In the genomic region with DNA sequence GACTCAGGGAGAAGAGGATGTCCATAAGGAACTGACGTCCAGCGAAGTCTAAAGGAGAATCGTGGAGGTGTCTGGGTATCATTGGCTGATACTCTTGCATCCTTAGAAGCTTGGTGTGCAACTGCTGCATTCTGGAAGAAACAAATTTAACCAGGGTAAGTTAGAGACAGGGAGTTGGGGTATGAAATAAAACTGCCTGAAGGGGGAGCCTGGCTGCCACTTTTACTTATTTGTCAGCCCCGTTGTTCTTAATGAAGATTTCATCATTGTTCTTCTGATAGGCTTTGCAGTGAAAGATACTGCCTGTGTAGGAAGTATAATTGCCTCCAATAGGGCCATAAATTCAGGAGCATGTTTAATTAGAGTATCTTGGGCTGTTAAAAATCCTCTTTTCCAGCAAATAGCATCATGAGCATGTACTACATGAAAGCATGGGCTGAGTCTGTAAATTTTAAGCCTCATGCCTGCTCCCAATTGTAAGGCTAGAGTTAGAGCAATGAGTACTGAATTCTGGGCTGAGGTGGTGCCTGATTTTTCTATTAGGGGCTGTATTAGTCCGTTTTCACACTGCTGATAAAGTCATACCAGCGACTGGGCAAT, we compare ENCODE assay signal across 7 cellular contexts.
DNase-seq lines count a peak whose midpoint lies in the region; ATAC-seq and TF ChIP-seq lines count a peak whose summit lies in the region.

No MANE protein-coding gene starts in this region.

- H3K36me3 ChIP-seq in GM23248 (ENCODE audit: low read depth): no peaks in the 10 kb centered on the region
- no peaks in the 10 kb centered on the region for H3K36me3 ChIP-seq in MG63
- no peaks in the 10 kb centered on the region for H3K36me3 ChIP-seq in uterus

- no peaks in the 10 kb centered on the region for H3K4me1 ChIP-seq in GM23248 (ENCODE audit: insufficient read depth)
- H3K4me1 ChIP-seq in uterus: no peaks in the 10 kb centered on the region

- DNase-seq in GM13976 (ENCODE audit: low spot score) (peak; percentile 11), GM23248 (peak; percentile 49), MG63 (peak; percentile 12), fibroblast of pulmonary artery (ENCODE audit: low read depth) (peak; percentile 72), uterus (no peak)
- peak; percentile 46 for DNase-seq in activated CD4-positive, alpha-beta T cell treated with anti-CD3 and anti-CD28 coated beads for 36 hours
- DNase-seq in stimulated activated CD4-positive, alpha-beta T cell treated with anti-CD3 and anti-CD28 coated beads, Interleukin-12 subunit alpha, Interleukin-12 subunit beta, amount 100 ng/mL, for 4 hours: peak; percentile 12

- no peaks in the 10 kb centered on the region for H3F3A ChIP-seq in GM23248 (ENCODE audit: insufficient read depth)

- H3K27me3 ChIP-seq in GM23248 (replicated peaks; ENCODE audit: insufficient read depth) (no peaks in the 10 kb centered on the region), MG63 (no peaks in the 10 kb centered on the region), uterus (no peaks in the 10 kb centered on the region)

- no peaks in the 10 kb centered on the region for H3K36me3 Mint-ChIP-seq in activated CD4-positive, alpha-beta T cell treated with anti-CD3 and anti-CD28 coated beads for 36 hours (ENCODE audit: low read depth)

- CTCF ChIA-PET in activated CD4-positive, alpha-beta T cell treated with anti-CD3 and anti-CD28 coated beads for 36 hours (lab: Charles Lee): interaction anchor here (0.8 to 1.0 kb wide), 3 partner anchors 10 to 1231 kb away, joined by 3 read pairs; no protein-coding TSS in a partner anchor

- H2AFZ ChIP-seq in GM23248: no peak overlapping the region

- H3K27ac ChIP-seq in GM23248: no peak overlapping the region
- no peak overlapping the region for H3K27ac ChIP-seq in uterus

- 17 to 27% methylated on average over 6 of the region's 6 CpGs for WGBS in GM23248 (ENCODE audit: low coverage in 1 of 2, low lambda C conversion rate in 2 of 2, missing lambda C conversion rate in 2 of 2), 2 experiments

- intact Hi-C loops in activated CD4-positive, alpha-beta T cell treated with anti-CD3 and anti-CD28 coated beads for 36 hours (cut with DNase I, micrococcal nuclease): loop anchor here (1.0 to 5.0 kb wide), 3 partner anchors 182 to 1131 kb away; no protein-coding TSS in a partner anchor
- intact Hi-C loops in uterus (cut with DNase I; ENCODE audit: low total_unique reads): no loop called here

- H3K27ac Mint-ChIP-seq in activated CD4-positive, alpha-beta T cell treated with anti-CD3 and anti-CD28 coated beads for 36 hours: no peak overlapping the region

- no peaks in the 10 kb centered on the region for H3K27me3 Mint-ChIP-seq in activated CD4-positive, alpha-beta T cell treated with anti-CD3 and anti-CD28 coated beads for 36 hours

- peaks cover 11% of the 10 kb centered on the region for H3K9me3 Mint-ChIP-seq in activated CD4-positive, alpha-beta T cell treated with anti-CD3 and anti-CD28 coated beads for 36 hours (ENCODE audit: low read depth)

- in situ Hi-C loops in GM13976 (cut with MboI; ENCODE audit: low sequenced_read_pairs, unreplicated experiment) (no loop called here), GM23248 (cut with MboI) (no loop called here)

- no peak overlapping the region for H3K9ac ChIP-seq in GM23248

- TF ChIP-seq CTCF in GM13976 (IDR thresholded peaks at IDR 0.05; ENCODE audit: borderline replicate concordance, control extremely low read depth, extremely low read depth, insufficient read depth, missing control alignments): peak; percentile 29
- peak; percentile 74 for TF ChIP-seq CTCF in fibroblast of pulmonary artery (IDR thresholded peaks at IDR 0.05; ENCODE audit: low read length, missing control alignments)
- TF ChIP-seq CTCF in uterus (IDR thresholded peaks at IDR 0.05): peak in 1 of 4 experiments; percentile 37

- POLR2A ChIA-PET in activated CD4-positive, alpha-beta T cell treated with anti-CD3 and anti-CD28 coated beads for 36 hours (lab: Charles Lee): no interaction called here

- H3K4me3 Mint-ChIP-seq in activated CD4-positive, alpha-beta T cell treated with anti-CD3 and anti-CD28 coated beads for 36 hours: no peak overlapping the region

- TF ChIP-seq POLR2A in uterus (IDR thresholded peaks at IDR 0.05): no peak

- H3K9me3 ChIP-seq in GM23248 (ENCODE audit: low read depth) (no peaks in the 10 kb centered on the region), MG63 (no peaks in the 10 kb centered on the region), uterus (no peaks in the 10 kb centered on the region)

- H4K20me1 ChIP-seq in GM23248 (ENCODE audit: insufficient read depth): no peaks in the 10 kb centered on the region

- no peaks in the 10 kb centered on the region for H3K79me2 ChIP-seq in GM23248 (ENCODE audit: insufficient read depth)

- peaks cover 7% of the 10 kb centered on the region for H3K4me1 Mint-ChIP-seq in activated CD4-positive, alpha-beta T cell treated with anti-CD3 and anti-CD28 coated beads for 36 hours

- no peaks in the 10 kb centered on the region for H3K9me2 ChIP-seq in GM23248 (ENCODE audit: insufficient read depth)

- H3K4me3 ChIP-seq in GM23248: no peak overlapping the region
- no peak overlapping the region for H3K4me3 ChIP-seq in MG63
- no peak overlapping the region for H3K4me3 ChIP-seq in fibroblast of pulmonary artery (replicated peaks; ENCODE audit: low read depth, low read length)
- H3K4me3 ChIP-seq in uterus: no peak overlapping the region

- ATAC-seq in activated CD4-positive, alpha-beta T cell treated with anti-CD3 and anti-CD28 coated beads for 36 hours: peak; percentile 53

- H3K4me2 ChIP-seq in GM23248 (ENCODE audit: unreplicated experiment): no peak overlapping the region

Comparison
In these comparisons a context has a peak if more than half of its experiments do, and no peak if none do; other contexts are left out.
1. DNase-seq: peak in GM13976 (single experiment), GM23248 (single experiment), MG63 (single experiment), activated CD4-positive, alpha-beta T cell treated with anti-CD3 and anti-CD28 coated beads for 36 hours (single experiment), fibroblast of pulmonary artery (single experiment) and stimulated activated CD4-positive, alpha-beta T cell treated with anti-CD3 and anti-CD28 coated beads, Interleukin-12 subunit alpha, Interleukin-12 subunit beta, amount 100 ng/mL, for 4 hours (single experiment); none in uterus (0 of 2).